17 cellular contexts compared by ENCODE assay signal in genomic region chr22:24496661-24497060, GRCh38. TPM values are rescaled to one million over a fixed set of nuclear protein-coding genes. Genes with fewer than 3 reads are reported as not detected.
DNase-seq lines count a peak whose midpoint lies in the region; ATAC-seq and TF ChIP-seq lines count a peak whose summit lies in the region.
"Had no signal": no experiment of that assay in that cellular context is flagged by ENCODE, and none has a peak within 500 bp of the region (broad histone marks: within the 10 kb centered on the region; RNA-seq: fewer than 3 reads in every experiment).

No MANE protein-coding gene starts in this region.

- no peak for TF ChIP-seq RAD21 in liver (IDR thresholded peaks at IDR 0.05)

- H3K4me3 ChIP-seq in WERI-Rb-1 (ENCODE audit: low read depth, low read length) (no peak overlapping the region), liver (ENCODE audit: low read depth in 1 of 3, low read length in 3 of 3) (peak overlapping the region; percentile 51 to 79 (median 60))
- H3K4me3 ChIP-seq: HAP-1 had no signal

- H3K27ac ChIP-seq in WERI-Rb-1 (peak overlapping the region; percentile 58), liver (ENCODE audit: low read depth in 1 of 2, low read length in 2 of 2) (peak overlapping the region; percentile 81 to 88)

- H3K36me3 ChIP-seq in WERI-Rb-1 (no peaks in the 10 kb centered on the region), liver (ENCODE audit: control insufficient read depth in 4 of 4, insufficient read depth in 3 of 4, low read depth in 1 of 4, low read length in 3 of 4) (no peaks in the 10 kb centered on the region)
- H3K36me3 ChIP-seq: HAP-1 had no signal

- no peaks in the 10 kb centered on the region for H3K9me3 ChIP-seq in WERI-Rb-1 (ENCODE audit: severe bottlenecking)
- no peaks in the 10 kb centered on the region for H3K9me3 ChIP-seq in liver (ENCODE audit: control insufficient read depth in 4 of 4, low read length in 3 of 4)
- H3K9me3 ChIP-seq: Caco-2, HAP-1 had no signal

- H3K4me1 ChIP-seq in liver (ENCODE audit: control insufficient read depth in 4 of 4, insufficient read depth in 4 of 4, low read length in 3 of 4), result peaks cover 2 to 64% (median 51%) of the 10 kb centered on the region in 4 donors
- H3K4me1 ChIP-seq: HAP-1 had no signal

- H3K27me3 ChIP-seq in WERI-Rb-1 (ENCODE audit: insufficient read depth, low read depth, severe bottlenecking) (no peaks in the 10 kb centered on the region), liver (ENCODE audit: control insufficient read depth in 4 of 4, insufficient read depth in 4 of 4, low read length in 3 of 4) (no peaks in the 10 kb centered on the region)

- intact Hi-C loops in activated CD8-positive, alpha-beta T cell treated with anti-CD3 and anti-CD28 coated beads for 36 hours (cut with micrococcal nuclease), result no loop called here
- intact Hi-C loops in activated CD4-positive, alpha-beta memory T cell treated with anti-CD3 and anti-CD28 coated beads for 36 hours (cut with micrococcal nuclease), result no loop called here

- H3K27me3 Mint-ChIP-seq in activated CD8-positive, alpha-beta T cell treated with anti-CD3 and anti-CD28 coated beads, Interleukin-2, amount 10 ng/mL, durations not matched to agents 7 days and 5 days (ENCODE audit: low read depth), result peaks cover 28% of the 10 kb centered on the region
- peaks cover 19% of the 10 kb centered on the region for H3K27me3 Mint-ChIP-seq in activated CD8-positive, alpha-beta T cell treated with anti-CD3 and anti-CD28 coated beads for 36 hours
- peaks cover 16% of the 10 kb centered on the region for H3K27me3 Mint-ChIP-seq in activated CD4-positive, alpha-beta memory T cell treated with anti-CD3 and anti-CD28 coated beads for 36 hours

- no peak for TF ChIP-seq CTCF in activated CD8-positive, alpha-beta T cell treated with anti-CD3 and anti-CD28 coated beads for 36 hours (IDR thresholded peaks at IDR 0.05)
- TF ChIP-seq CTCF in WERI-Rb-1 (IDR thresholded peaks at IDR 0.05; ENCODE audit: low read depth, low read length), result no peak
- no peak for TF ChIP-seq CTCF in liver (IDR thresholded peaks at IDR 0.05; ENCODE audit: low read depth, low read length, missing input control)

- CTCF ChIA-PET in activated CD8-positive, alpha-beta T cell treated with anti-CD3 and anti-CD28 coated beads, Interleukin-2, amount 10 ng/mL, durations not matched to agents 7 days and 5 days (lab: Charles Lee), result interaction anchor here (1.3 kb wide), 1 partner anchor 59 kb away, joined by 3 read pairs; no protein-coding TSS in a partner anchor
- CTCF ChIA-PET in activated CD8-positive, alpha-beta T cell treated with anti-CD3 and anti-CD28 coated beads for 36 hours (lab: Charles Lee), result interaction anchor here (0.7 kb wide), 1 partner anchor 14 kb away, joined by 3 read pairs; no protein-coding TSS in a partner anchor
- CTCF ChIA-PET in activated CD4-positive, alpha-beta memory T cell treated with anti-CD3 and anti-CD28 coated beads for 36 hours (lab: Charles Lee), result interaction anchor here (3.7 kb wide), 1 partner anchor 74 kb away, joined by 12 read pairs; no protein-coding TSS in a partner anchor

- H3K27ac Mint-ChIP-seq in activated CD8-positive, alpha-beta T cell treated with anti-CD3 and anti-CD28 coated beads, Interleukin-2, amount 10 ng/mL, durations not matched to agents 7 days and 5 days, result peak overlapping the region; percentile 1
- no peak overlapping the region for H3K27ac Mint-ChIP-seq in activated CD8-positive, alpha-beta T cell treated with anti-CD3 and anti-CD28 coated beads for 36 hours
- H3K27ac Mint-ChIP-seq in activated CD4-positive, alpha-beta memory T cell treated with anti-CD3 and anti-CD28 coated beads for 36 hours, result no peak overlapping the region
- no peak overlapping the region for H3K27ac Mint-ChIP-seq in activated naive CD4-positive, alpha-beta T cell treated with anti-CD3 and anti-CD28 coated beads, Interleukin-2, amount 50 U/mL, for 72 hours

- no peak for ATAC-seq in activated CD8-positive, alpha-beta T cell treated with anti-CD3 and anti-CD28 coated beads, Interleukin-2, amount 10 ng/mL, durations not matched to agents 7 days and 5 days
- no peak for ATAC-seq in activated CD8-positive, alpha-beta T cell treated with anti-CD3 and anti-CD28 coated beads for 36 hours
- no peak for ATAC-seq in activated naive CD4-positive, alpha-beta T cell treated with anti-CD3 and anti-CD28 coated beads, Interleukin-2, amount 50 U/mL, for 72 hours

- peak overlapping the region; percentile 66 to 99 for H3K9ac ChIP-seq in liver (ENCODE audit: low read depth in 1 of 2, low read length in 2 of 2)

- POLR2A ChIA-PET in activated CD8-positive, alpha-beta T cell treated with anti-CD3 and anti-CD28 coated beads, Interleukin-2, amount 10 ng/mL, durations not matched to agents 7 days and 5 days (lab: Charles Lee), result interaction anchor here (1.1 kb wide), 1 partner anchor 59 kb away, joined by 3 read pairs; no protein-coding TSS in a partner anchor
- POLR2A ChIA-PET in activated CD8-positive, alpha-beta T cell treated with anti-CD3 and anti-CD28 coated beads for 36 hours (lab: Charles Lee), result interaction anchor here (0.5 to 1.5 kb wide), 2 partner anchors 13 to 174 kb away, joined by 3 read pairs; no protein-coding TSS in a partner anchor
- POLR2A ChIA-PET in activated CD4-positive, alpha-beta memory T cell treated with anti-CD3 and anti-CD28 coated beads for 36 hours (lab: Charles Lee), result interaction anchor here (1.2 kb wide), 1 partner anchor 62 kb away, joined by 3 read pairs; no protein-coding TSS in a partner anchor

- no peak overlapping the region for H3K4me3 Mint-ChIP-seq in activated CD8-positive, alpha-beta T cell treated with anti-CD3 and anti-CD28 coated beads, Interleukin-2, amount 10 ng/mL, durations not matched to agents 7 days and 5 days
- no peak overlapping the region for H3K4me3 Mint-ChIP-seq in activated CD8-positive, alpha-beta T cell treated with anti-CD3 and anti-CD28 coated beads for 36 hours
- H3K4me3 Mint-ChIP-seq in activated CD4-positive, alpha-beta memory T cell treated with anti-CD3 and anti-CD28 coated beads for 36 hours, result no peak overlapping the region

- no peak for DNase-seq in activated CD8-positive, alpha-beta T cell treated with anti-CD3 and anti-CD28 coated beads, Interleukin-2, amount 10 ng/mL, durations not matched to agents 7 days and 5 days
- no peak for DNase-seq in activated CD8-positive, alpha-beta T cell treated with anti-CD3 and anti-CD28 coated beads for 36 hours
- DNase-seq in WERI-Rb-1, result peak; percentile 54
- no peak for DNase-seq in activated CD4-positive, alpha-beta memory T cell treated with anti-CD3 and anti-CD28 coated beads for 36 hours
- DNase-seq in activated naive CD4-positive, alpha-beta T cell treated with anti-CD3 and anti-CD28 coated beads, Interleukin-2, amount 50 U/mL, for 72 hours (ENCODE audit: low spot score in 2 of 2), result no peak
- DNase-seq in NCI-H1417 treated with DMSO at 0.1 percent for 48 hours (lab: John Stamatoyannopoulos, UW), result no peak
- no peak for DNase-seq in SIG-M5 treated with dmso at 0.1 percent for 504 hours (lab: John Stamatoyannopoulos, UW; ENCODE audit: unreplicated experiment)
- DNase-seq: Caco-2, NCI-H1092, NCI-H1694, NCI-H2107, NCI-H226, NCI-H526 treated with DMSO at 0.1 percent for 48 hours, SHP77 had no signal

- peaks cover 18% of the 10 kb centered on the region for H3K4me1 Mint-ChIP-seq in activated CD8-positive, alpha-beta T cell treated with anti-CD3 and anti-CD28 coated beads, Interleukin-2, amount 10 ng/mL, durations not matched to agents 7 days and 5 days (ENCODE audit: low read depth)
- H3K4me1 Mint-ChIP-seq in activated CD8-positive, alpha-beta T cell treated with anti-CD3 and anti-CD28 coated beads for 36 hours (ENCODE audit: low read depth), result peaks cover 12% of the 10 kb centered on the region
- H3K4me1 Mint-ChIP-seq in activated CD4-positive, alpha-beta memory T cell treated with anti-CD3 and anti-CD28 coated beads for 36 hours (ENCODE audit: low read depth), result no peaks in the 10 kb centered on the region

- 37% methylated on average over 2 of the region's 2 CpGs for WGBS in liver

- H3K9me3 Mint-ChIP-seq in activated CD8-positive, alpha-beta T cell treated with anti-CD3 and anti-CD28 coated beads, Interleukin-2, amount 10 ng/mL, durations not matched to agents 7 days and 5 days (ENCODE audit: insufficient read depth), result no peaks in the 10 kb centered on the region
- no peaks in the 10 kb centered on the region for H3K9me3 Mint-ChIP-seq in activated CD8-positive, alpha-beta T cell treated with anti-CD3 and anti-CD28 coated beads for 36 hours
- H3K9me3 Mint-ChIP-seq in activated CD4-positive, alpha-beta memory T cell treated with anti-CD3 and anti-CD28 coated beads for 36 hours, result no peaks in the 10 kb centered on the region
- no peaks in the 10 kb centered on the region for H3K9me3 Mint-ChIP-seq in activated naive CD4-positive, alpha-beta T cell treated with anti-CD3 and anti-CD28 coated beads, Interleukin-2, amount 50 U/mL, for 72 hours

- no peaks in the 10 kb centered on the region for H3K36me3 Mint-ChIP-seq in activated CD8-positive, alpha-beta T cell treated with anti-CD3 and anti-CD28 coated beads, Interleukin-2, amount 10 ng/mL, durations not matched to agents 7 days and 5 days (ENCODE audit: low read depth)
- H3K36me3 Mint-ChIP-seq in activated CD8-positive, alpha-beta T cell treated with anti-CD3 and anti-CD28 coated beads for 36 hours (ENCODE audit: low read depth), result no peaks in the 10 kb centered on the region
- H3K36me3 Mint-ChIP-seq in activated CD4-positive, alpha-beta memory T cell treated with anti-CD3 and anti-CD28 coated beads for 36 hours, result no peaks in the 10 kb centered on the region
- no peaks in the 10 kb centered on the region for H3K36me3 Mint-ChIP-seq in activated naive CD4-positive, alpha-beta T cell treated with anti-CD3 and anti-CD28 coated beads, Interleukin-2, amount 50 U/mL, for 72 hours

RNA-seq across cellular contexts. Expression of gene UPB1, which starts 1.5 kb away (rescaled TPM):
- under 1 TPM; 0.24 to 0.31 TPM for total RNA-seq in activated CD8-positive, alpha-beta T cell treated with anti-CD3 and anti-CD28 coated beads, Interleukin-2, amount 10 ng/mL, durations not matched to agents 7 days and 5 days
- total RNA-seq in activated CD8-positive, alpha-beta T cell treated with anti-CD3 and anti-CD28 coated beads for 36 hours, result under 1 TPM; 0.16 to 0.49 TPM
- 10 to 100 TPM in 1 of 2 donors, 1 to 10 TPM in 1; 7.1 to 67.6 TPM for total RNA-seq in liver
- 100 to 1,000 TPM in 1 of 2 donors, 10 to 100 TPM in 1; 50.0 to 115 TPM for polyA plus RNA-seq in liver
- total RNA-seq in activated CD4-positive, alpha-beta memory T cell treated with anti-CD3 and anti-CD28 coated beads for 36 hours, result under 1 TPM; 0.19 to 0.31 TPM
- total RNA-seq in activated naive CD4-positive, alpha-beta T cell treated with anti-CD3 and anti-CD28 coated beads, Interleukin-2, amount 50 U/mL, for 72 hours, result under 1 TPM; 0.23 to 0.57 TPM
- total RNA-seq: HT1080 had no signal

RNA-seq across cellular contexts. Expression of gene GUCD1, which starts 58.3 kb away (rescaled TPM):
- total RNA-seq in activated CD8-positive, alpha-beta T cell treated with anti-CD3 and anti-CD28 coated beads, Interleukin-2, amount 10 ng/mL, durations not matched to agents 7 days and 5 days, result 100 to 1,000 TPM; 129 to 133 TPM
- total RNA-seq in activated CD8-positive, alpha-beta T cell treated with anti-CD3 and anti-CD28 coated beads for 36 hours, result 100 to 1,000 TPM in 1 of 2 experiments, 10 to 100 TPM in 1; 99.7 to 111 TPM
- total RNA-seq in liver, result 100 to 1,000 TPM; 176 to 202 TPM
- 100 to 1,000 TPM; 118 to 182 TPM for polyA plus RNA-seq in liver
- total RNA-seq in activated CD4-positive, alpha-beta memory T cell treated with anti-CD3 and anti-CD28 coated beads for 36 hours, result 10 to 100 TPM; 94.2 to 99.5 TPM
- total RNA-seq in activated naive CD4-positive, alpha-beta T cell treated with anti-CD3 and anti-CD28 coated beads, Interleukin-2, amount 50 U/mL, for 72 hours, result 100 to 1,000 TPM; 106 to 137 TPM

RNA-seq across cellular contexts. Expression of gene SNRPD3, which starts 59.1 kb away (rescaled TPM):
- 100 to 1,000 TPM; 136 to 144 TPM for total RNA-seq in activated CD8-positive, alpha-beta T cell treated with anti-CD3 and anti-CD28 coated beads, Interleukin-2, amount 10 ng/mL, durations not matched to agents 7 days and 5 days
- 100 to 1,000 TPM; 153 to 165 TPM for total RNA-seq in activated CD8-positive, alpha-beta T cell treated with anti-CD3 and anti-CD28 coated beads for 36 hours
- total RNA-seq in liver, result 100 to 1,000 TPM in 1 of 2 donors, 10 to 100 TPM in 1; 91.3 to 128 TPM
- polyA plus RNA-seq in liver, result 10 to 100 TPM; 57.2 to 80.6 TPM
- total RNA-seq in activated CD4-positive, alpha-beta memory T cell treated with anti-CD3 and anti-CD28 coated beads for 36 hours, result 100 to 1,000 TPM; 131 TPM
- 100 to 1,000 TPM; 115 to 138 TPM for total RNA-seq in activated naive CD4-positive, alpha-beta T cell treated with anti-CD3 and anti-CD28 coated beads, Interleukin-2, amount 50 U/mL, for 72 hours

Comparison
In these comparisons a context has a peak if more than half of its experiments do, and no peak if none do; other contexts are left out.
1. RNA of gene UPB1, which starts 1.5 kb away (total RNA-seq): 7.1 to 67.6 TPM in liver; 0.23 to 0.57 TPM in activated naive CD4-positive, alpha-beta T cell treated with anti-CD3 and anti-CD28 coated beads, Interleukin-2, amount 50 U/mL, for 72 hours, 0.16 to 0.49 TPM in activated CD8-positive, alpha-beta T cell treated with anti-CD3 and anti-CD28 coated beads for 36 hours, 0.24 to 0.31 TPM in activated CD8-positive, alpha-beta T cell treated with anti-CD3 and anti-CD28 coated beads, Interleukin-2, amount 10 ng/mL, durations not matched to agents 7 days and 5 days and 0.19 to 0.31 TPM in activated CD4-positive, alpha-beta memory T cell treated with anti-CD3 and anti-CD28 coated beads for 36 hours; every median in the first group is over 4 times any median in the second.